In genomic region chr7:97117372-97118188, GRCh38 we compare ENCODE assay signal across 1 cellular context.
TF ChIP-seq lines count a peak whose summit lies in the region.

TSS of gene SDHAF3 (plus strand) at chr7:97117698. CDS start at chr7:97117724, 26 bp downstream.

TF ChIP-seq in GM23338, 12 proteins besides CTCF, POLR2A, EP300 and RAD21 (continued from another document):
- no peak for TF ChIP-seq REST (IDR thresholded peaks at IDR 0.05; ENCODE audit: unreplicated experiment)
- TF ChIP-seq ZNF114 (CRISPR knock-in tag; IDR thresholded peaks at IDR 0.05): no peak
- TF ChIP-seq POLR2AphosphoS5 (IDR thresholded peaks at IDR 0.05; ENCODE audit: low read depth): peak; percentile 99
- TF ChIP-seq CREB1 (CRISPR knock-in tag; IDR thresholded peaks at IDR 0.05; ENCODE audit: low read depth): peak; percentile 90
- no peak for TF ChIP-seq EZH2phosphoT487 (IDR thresholded peaks at IDR 0.05; ENCODE audit: unreplicated experiment)
- TF ChIP-seq ETS1 (IDR thresholded peaks at IDR 0.05): peak; percentile 91
- TF ChIP-seq EZH2 (IDR thresholded peaks at IDR 0.05; ENCODE audit: low read depth, unreplicated experiment): no peak
TF ChIP-seq in GM23338: peak in this region for 4.
